1 cellular context compared by ENCODE assay signal in genomic region chr5:140401362-140402257, GRCh38.
TF ChIP-seq lines count a peak whose summit lies in the region.

Gene ANKHD1 (plus strand): TSS chr5:140401833. CDS start chr5:140401968, 135 bp downstream.

TF ChIP-seq in HEK293, 187 proteins besides CTCF, POLR2A, EP300 and RAD21 (continued from another document):
- TF ChIP-seq GLI2 (tag by site-specific recombination; IDR thresholded peaks at IDR 0.05; ENCODE audit: borderline replicate concordance, low read depth): no peak
- TF ChIP-seq ZNF701 (tag by site-specific recombination; IDR thresholded peaks at IDR 0.05): no peak
- no peak for TF ChIP-seq ZNF530 (tag by site-specific recombination; IDR thresholded peaks at IDR 0.05; ENCODE audit: low read depth)
- peak; percentile 70; the same call in 1 of the 2 replicates for TF ChIP-seq ZNF391 (tag by site-specific recombination; IDR thresholded peaks at IDR 0.05; ENCODE audit: borderline replicate concordance, low read depth)
- TF ChIP-seq, protein P1, sequence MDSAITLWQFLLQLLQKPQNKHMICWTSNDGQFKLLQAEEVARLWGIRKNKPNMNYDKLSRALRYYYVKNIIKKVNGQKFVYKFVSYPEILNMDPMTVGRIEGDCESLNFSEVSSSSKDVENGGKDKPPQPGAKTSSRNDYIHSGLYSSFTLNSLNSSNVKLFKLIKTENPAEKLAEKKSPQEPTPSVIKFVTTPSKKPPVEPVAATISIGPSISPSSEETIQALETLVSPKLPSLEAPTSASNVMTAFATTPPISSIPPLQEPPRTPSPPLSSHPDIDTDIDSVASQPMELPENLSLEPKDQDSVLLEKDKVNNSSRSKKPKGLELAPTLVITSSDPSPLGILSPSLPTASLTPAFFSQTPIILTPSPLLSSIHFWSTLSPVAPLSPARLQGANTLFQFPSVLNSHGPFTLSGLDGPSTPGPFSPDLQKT (IDR thresholded peaks at IDR 0.05; ENCODE audit: borderline replicate concordance, low read depth, low read length): peak; percentile 62; the same call in 1 of the 2 replicates
- no peak; the same call in 1 of the 2 replicates for TF ChIP-seq PRDM2 (tag by site-specific recombination; IDR thresholded peaks at IDR 0.05; ENCODE audit: borderline replicate concordance)
- TF ChIP-seq ZNF335 (tag by site-specific recombination; conservative IDR thresholded peaks at IDR 0.05): peak; percentile 41
- TF ChIP-seq ZNF366 (tag by site-specific recombination; conservative IDR thresholded peaks at IDR 0.05): peak; percentile 84
- no peak for TF ChIP-seq ZNF184 (tag by site-specific recombination; IDR thresholded peaks at IDR 0.05)
TF ChIP-seq in HEK293: peak in this region for 50.
